In the genomic region with DNA sequence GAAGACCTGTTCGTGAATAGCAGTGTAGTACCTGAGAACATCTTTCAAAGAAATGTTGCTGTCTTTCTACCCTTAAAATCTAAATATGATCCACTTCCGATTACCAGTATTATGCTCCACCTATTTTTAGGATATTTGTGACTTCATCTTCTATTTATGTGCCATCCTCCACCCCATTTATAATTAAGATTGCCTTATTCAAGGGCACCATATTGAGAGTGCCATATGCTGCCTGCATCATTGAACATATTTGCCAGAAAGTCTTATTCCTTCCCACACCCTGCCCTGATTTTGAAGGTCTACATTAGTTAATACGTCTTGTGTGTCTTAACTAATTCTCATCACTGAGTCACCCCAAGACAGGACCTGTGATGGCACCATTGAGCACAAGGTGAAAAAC, we compare ENCODE assay signal across 24 cellular contexts.
"Had no signal": no experiment of that assay in that cellular context is flagged by ENCODE, and none has a peak within 500 bp of the region (broad histone marks: within the 10 kb centered on the region; RNA-seq: fewer than 3 reads in every experiment).

No MANE protein-coding gene starts in this region.

- H3K27ac Mint-ChIP-seq: activated B cell treated with CpG ODN at 0.5 μM for 24 hours; activated CD8-positive, alpha-beta T cell treated with anti-CD3 and anti-CD28 coated beads for 36 hours; activated naive CD8-positive, alpha-beta T cell; activated T-helper 17 cell treated with anti-CD3 and anti-CD28 coated beads, Interleukin-2, amount 50 U/mL, for 72 hours; dendritic cell treated with granulocyte-macrophage colony-stimulating factor and Interleukin-4, amounts not matched to agents 40 ng/mL and 50 ng/mL, for 4 days; endodermal cell; T-helper 17 cell; T-helper 2 cell treated with Interferon-gamma antibody and Interleukin-4, amounts not matched to agents 5 μg/mL and 100 μg/mL, for 36 hours had no signal

- H3K36me3 Mint-ChIP-seq: activated naive CD8-positive, alpha-beta T cell had no signal

- H3K27me3 Mint-ChIP-seq: activated B cell treated with CpG ODN at 0.5 μM for 24 hours; activated CD8-positive, alpha-beta T cell treated with anti-CD3 and anti-CD28 coated beads for 36 hours; activated naive CD8-positive, alpha-beta T cell; activated T-helper 17 cell treated with anti-CD3 and anti-CD28 coated beads, Interleukin-2, amount 50 U/mL, for 72 hours; dendritic cell treated with granulocyte-macrophage colony-stimulating factor and Interleukin-4, amounts not matched to agents 40 ng/mL and 50 ng/mL, for 4 days; T-helper 17 cell had no signal

- DNase-seq: activated B cell treated with CpG ODN at 0.5 μM for 24 hours; activated CD4-positive, alpha-beta T cell treated with anti-CD3 and anti-CD28 coated beads for 48 hours; activated CD4-positive, alpha-beta T cell treated with anti-CD3 and anti-CD28 coated beads, Interleukin-2, amount 50 U/mL, for 1 hour; activated CD4-positive, alpha-beta T cell treated with anti-CD3 and anti-CD28 coated beads, Interleukin-2, amount 50 U/mL, for 48 hours; activated CD8-positive, alpha-beta memory T cell treated with anti-CD3 and anti-CD28 coated beads for 24 hours; activated CD8-positive, alpha-beta T cell treated with anti-CD3 and anti-CD28 coated beads for 36 hours; activated effector memory CD4-positive, alpha-beta T cell treated with Interleukin-2 at 50 U/mL for 16 hours; activated gamma-delta T cell treated with Interleukin-2 at 50 U/mL for 16 hours; activated naive CD4-positive, alpha-beta T cell treated with anti-CD3 and anti-CD28 coated beads, Interleukin-2, amount 50 U/mL, for 16 hours; activated naive CD4-positive, alpha-beta T cell treated with Interleukin-2 at 50 U/mL for 16 hours; activated T-cell treated with anti-CD3 and anti-CD28 coated beads, Interleukin-2, amount 50 U/mL, for 4 hours; amniotic stem cell; anterior cingulate cortex; effector memory CD4-positive, alpha-beta T cell; endodermal cell; foreskin fibroblast; head of caudate nucleus; T-helper 17 cell; T1000; WERI-Rb-1 had no signal

- H3K9me3 Mint-ChIP-seq: activated B cell treated with CpG ODN at 0.5 μM for 24 hours; dendritic cell treated with granulocyte-macrophage colony-stimulating factor and Interleukin-4, amounts not matched to agents 40 ng/mL and 50 ng/mL, for 4 days; endodermal cell had no signal

- H3K4me3 Mint-ChIP-seq: activated B cell treated with CpG ODN at 0.5 μM for 24 hours; activated CD8-positive, alpha-beta T cell treated with anti-CD3 and anti-CD28 coated beads for 36 hours; activated naive CD8-positive, alpha-beta T cell; activated T-cell treated with anti-CD3 and anti-CD28 coated beads, Interleukin-2, amount 50 U/mL, for 4 hours; activated T-helper 17 cell treated with anti-CD3 and anti-CD28 coated beads, Interleukin-2, amount 50 U/mL, for 72 hours; dendritic cell treated with granulocyte-macrophage colony-stimulating factor and Interleukin-4, amounts not matched to agents 40 ng/mL and 50 ng/mL, for 4 days; endodermal cell; T-helper 17 cell; T-helper 2 cell treated with Interferon-gamma antibody and Interleukin-4, amounts not matched to agents 5 μg/mL and 100 μg/mL, for 36 hours had no signal

- H3K4me1 Mint-ChIP-seq: activated B cell treated with CpG ODN at 0.5 μM for 24 hours; activated T-helper 17 cell treated with anti-CD3 and anti-CD28 coated beads, Interleukin-2, amount 50 U/mL, for 72 hours; endodermal cell; T-helper 17 cell had no signal
